1 cellular context compared by ENCODE assay signal in genomic region chr17:37520174-37520573, GRCh38.
TF ChIP-seq lines count a peak whose summit lies in the region.

No MANE protein-coding gene starts in this region.

TF ChIP-seq in SK-N-SH, 30 proteins besides CTCF, POLR2A, EP300 and RAD21:
- no peak for TF ChIP-seq ZBTB33 (IDR thresholded peaks at IDR 0.05; ENCODE audit: borderline replicate concordance, low read depth)
- TF ChIP-seq TCF12 (IDR thresholded peaks at IDR 0.05), result no peak
- TF ChIP-seq TEAD4 (IDR thresholded peaks at IDR 0.05; ENCODE audit: borderline replicate concordance, insufficient read depth), result no peak
- no peak for TF ChIP-seq YY1 (IDR thresholded peaks at IDR 0.05; ENCODE audit: low read depth)
- no peak for TF ChIP-seq NFIC (IDR thresholded peaks at IDR 0.05; ENCODE audit: borderline replicate concordance)
- TF ChIP-seq REST (IDR thresholded peaks at IDR 0.05; ENCODE audit: low read depth, low read length), result no peak
- TF ChIP-seq ELF1 (IDR thresholded peaks at IDR 0.05), result no peak
- TF ChIP-seq TAF1 (IDR thresholded peaks at IDR 0.05; ENCODE audit: borderline replicate concordance, low read depth, low read length), result no peak
- TF ChIP-seq CHD2 (IDR thresholded peaks at IDR 0.05; ENCODE audit: low read length, partially characterized antibody), result no peak
- no peak for TF ChIP-seq MXI1 (IDR thresholded peaks at IDR 0.05; ENCODE audit: low read depth, low read length)
